In genomic region chr16:4768549-4769305, GRCh38 we compare ENCODE assay signal across 8 cellular contexts. TPM values are rescaled to one million over a fixed set of nuclear protein-coding genes. Genes with fewer than 3 reads are reported as not detected.
DNase-seq lines count a peak whose midpoint lies in the region; ATAC-seq and TF ChIP-seq lines count a peak whose summit lies in the region.

No MANE protein-coding gene starts in this region.

- intact Hi-C loops in left ventricle myocardium superior (cut with micrococcal nuclease) (no loop called here), upper lobe of right lung (cut with DNase I) (no loop called here)

- H3K9me3 ChIP-seq in upper lobe of right lung: no peaks in the 10 kb centered on the region

- peaks cover 1% of the 10 kb centered on the region for H3K36me3 ChIP-seq in upper lobe of right lung

- H3K27ac Mint-ChIP-seq in T-helper 1 cell treated with Interleukin-12 subunit alpha and Interleukin-12 subunit beta and Interleukin-4 antibody, amounts not matched to agents 30 μg/mL and 1 μg/mL, for 36 hours: peak overlapping the region; percentile 86
- peak overlapping the region; percentile 93 for H3K27ac Mint-ChIP-seq in progenitor cell of endocrine pancreas

- peaks cover 21% of the 10 kb centered on the region for H3K4me1 Mint-ChIP-seq in T-helper 1 cell treated with Interleukin-12 subunit alpha and Interleukin-12 subunit beta and Interleukin-4 antibody, amounts not matched to agents 30 μg/mL and 1 μg/mL, for 36 hours (ENCODE audit: low read depth)
- H3K4me1 Mint-ChIP-seq in progenitor cell of endocrine pancreas (ENCODE audit: low read depth): peaks cover 15% of the 10 kb centered on the region

- TF ChIP-seq CTCF in GM12864 (IDR thresholded peaks at IDR 0.05; ENCODE audit: low read depth, low read length, missing control alignments) (no peak), progenitor cell of endocrine pancreas (IDR thresholded peaks at IDR 0.05; ENCODE audit: unreplicated experiment) (no peak), upper lobe of right lung (IDR thresholded peaks at IDR 0.05) (no peak)

- H3K27me3 ChIP-seq in upper lobe of right lung: no peaks in the 10 kb centered on the region

- H3K36me3 Mint-ChIP-seq in T-helper 1 cell treated with Interleukin-12 subunit alpha and Interleukin-12 subunit beta and Interleukin-4 antibody, amounts not matched to agents 30 μg/mL and 1 μg/mL, for 36 hours (ENCODE audit: low read depth): peaks cover 6% of the 10 kb centered on the region
- H3K36me3 Mint-ChIP-seq in progenitor cell of endocrine pancreas (ENCODE audit: insufficient read depth): no peaks in the 10 kb centered on the region

- H3K27ac ChIP-seq in angular gyrus (ENCODE audit: low read depth, low read length): peak overlapping the region; percentile 89
- H3K27ac ChIP-seq in upper lobe of right lung: peak overlapping the region; percentile 84

- peaks cover 28% of the 10 kb centered on the region for H3K4me1 ChIP-seq in upper lobe of right lung

- H3K27me3 Mint-ChIP-seq in T-helper 1 cell treated with Interleukin-12 subunit alpha and Interleukin-12 subunit beta and Interleukin-4 antibody, amounts not matched to agents 30 μg/mL and 1 μg/mL, for 36 hours (ENCODE audit: low read depth): no peaks in the 10 kb centered on the region
- H3K27me3 Mint-ChIP-seq in progenitor cell of endocrine pancreas: no peaks in the 10 kb centered on the region

- peak overlapping the region; percentile 94 for H3K4me3 Mint-ChIP-seq in T-helper 1 cell treated with Interleukin-12 subunit alpha and Interleukin-12 subunit beta and Interleukin-4 antibody, amounts not matched to agents 30 μg/mL and 1 μg/mL, for 36 hours
- H3K4me3 Mint-ChIP-seq in progenitor cell of endocrine pancreas (ENCODE audit: low read depth): peak overlapping the region; percentile 76

- peak; percentile 73 for DNase-seq in GM12864 (ENCODE audit: low read depth)
- DNase-seq in NCI-H1436 treated with DMSO at 0.1 percent for 48 hours (lab: John Stamatoyannopoulos, UW): peak; percentile 67
- peak; percentile 99 for DNase-seq in left ventricle myocardium superior
- peak; percentile 90 for DNase-seq in progenitor cell of endocrine pancreas (ENCODE audit: low spot score, unreplicated experiment)
- DNase-seq in upper lobe of right lung: peak; percentile 99

- H3K9me3 Mint-ChIP-seq in T-helper 1 cell treated with Interleukin-12 subunit alpha and Interleukin-12 subunit beta and Interleukin-4 antibody, amounts not matched to agents 30 μg/mL and 1 μg/mL, for 36 hours: no peaks in the 10 kb centered on the region
- no peaks in the 10 kb centered on the region for H3K9me3 Mint-ChIP-seq in progenitor cell of endocrine pancreas (ENCODE audit: low read depth)

- H3K4me3 ChIP-seq in GM12864 (ENCODE audit: low read depth, low read length) (peak overlapping the region; percentile 85), upper lobe of right lung (peak overlapping the region; percentile 81)

- ATAC-seq in HG02678 (IDR thresholded peaks at IDR 0.05; ENCODE audit: unreplicated experiment) (peak; percentile 73), left ventricle myocardium superior (peak; percentile 92), upper lobe of right lung (peak; percentile 95)

RNA-seq across cellular contexts. Expression of gene ZNF500, which starts 1.8 kb away (rescaled TPM):
- 8.4 TPM for total RNA-seq in left ventricle myocardium superior
- 23.5 and 23.9 TPM in 2 replicates for total RNA-seq in progenitor cell of endocrine pancreas
- total RNA-seq in upper lobe of right lung: 15.7 TPM

RNA-seq across cellular contexts. Expression of gene SEPTIN12, which starts 19.4 kb away (rescaled TPM):
- not detected for total RNA-seq in left ventricle myocardium superior
- 0.78 TPM in 1 of 2 replicates, not detected in the other for total RNA-seq in progenitor cell of endocrine pancreas
- not detected for total RNA-seq in upper lobe of right lung

RNA-seq across cellular contexts. Expression of gene SMIM22, which starts 26.4 kb away (rescaled TPM):
- not detected for total RNA-seq in left ventricle myocardium superior
- total RNA-seq in progenitor cell of endocrine pancreas: not detected in 2 replicates
- 23.3 TPM for total RNA-seq in upper lobe of right lung

RNA-seq across cellular contexts. Expression of gene ROGDI, which starts 33.7 kb away (rescaled TPM):
- total RNA-seq in left ventricle myocardium superior: 134 TPM
- 43.6 and 44.1 TPM in 2 replicates for total RNA-seq in progenitor cell of endocrine pancreas
- 21.8 TPM for total RNA-seq in upper lobe of right lung

RNA-seq across cellular contexts. Expression of gene DNAAF8, which starts 34.4 kb away (rescaled TPM):
- total RNA-seq in left ventricle myocardium superior: 0.30 TPM
- total RNA-seq in progenitor cell of endocrine pancreas: 1.1 TPM in 2 replicates
- 0.58 TPM for total RNA-seq in upper lobe of right lung

Comparison
In these comparisons a context has a peak if more than half of its experiments do, and no peak if none do; other contexts are left out.
1. Peak in every context shown above with its lines: DNase-seq, ATAC-seq, H3K4me3 ChIP-seq and H3K27ac ChIP-seq.
2. RNA of gene SMIM22, which starts 26.4 kb away (total RNA-seq): 23.3 TPM in upper lobe of right lung (single experiment); not detected in left ventricle myocardium superior (single experiment) and not detected in progenitor cell of endocrine pancreas; every median in the first group is over 10 times any median in the second.